ENCODE assay signal across 7 cellular contexts in genomic region chr12:57487055-57487596, GRCh38. TPM values are rescaled to one million over a fixed set of nuclear protein-coding genes. Genes with fewer than 3 reads are reported as not detected.
DNase-seq lines count a peak whose midpoint lies in the region; ATAC-seq and TF ChIP-seq lines count a peak whose summit lies in the region.

No MANE protein-coding gene starts in this region.

- H3K79me1 ChIP-seq in H9 (ENCODE audit: insufficient read depth, low read depth, low read length, poor library complexity, severe bottlenecking), result no peaks in the 10 kb centered on the region

- no peaks in the 10 kb centered on the region for H3K9me3 ChIP-seq in H9 (ENCODE audit: control insufficient read depth, low read depth, low read length)
- H3K9me3 ChIP-seq in SJCRH30 (replicated peaks), result no peaks in the 10 kb centered on the region

- no peak overlapping the region for H3K4me2 ChIP-seq in H9 (ENCODE audit: insufficient read depth, insufficient read length, low read length)

- TF ChIP-seq CTCF in H9 (conservative IDR thresholded peaks at IDR 0.05) (no peak), fibroblast of the aortic adventitia (IDR thresholded peaks at IDR 0.05; ENCODE audit: insufficient read depth, low read length) (no peak)

- no CpG with 5 or more reads among the region's 27 CpGs for WGBS in H9 (ENCODE audit: extremely low coverage, insufficient read length, low lambda C conversion rate)

- H3K9me3 Mint-ChIP-seq in H9, result peaks cover 0 to 2% of the 10 kb centered on the region in 2 experiments; a peak in 1 of 5 replicates

- H3K27me3 ChIP-seq in H9 (ENCODE audit: insufficient read depth, low read length) (no peaks in the 10 kb centered on the region), SJCRH30 (no peaks in the 10 kb centered on the region)

- no peak overlapping the region for H2BK120ac ChIP-seq in H9 (ENCODE audit: low read depth, low read length, poor library complexity, severe bottlenecking)

- no peak overlapping the region for H2BK20ac ChIP-seq in H9 (ENCODE audit: low read depth, low read length, poor library complexity, severe bottlenecking)

- no peak overlapping the region for H3K23ac ChIP-seq in H9 (ENCODE audit: insufficient read length, low read depth, low read length)

- peaks cover 8% of the 10 kb centered on the region; the same call in 1 of the 2 replicates for H3K79me2 ChIP-seq in H9 (ENCODE audit: insufficient read depth, low read length)

- peaks cover 31% of the 10 kb centered on the region for H3K36me3 ChIP-seq in SJCRH30

- no peak overlapping the region for H3T11ph ChIP-seq in H9 (ENCODE audit: low read length)

- H4K20me1 ChIP-seq in H9 (ENCODE audit: control insufficient read depth, insufficient read depth, insufficient read length), result no peaks in the 10 kb centered on the region

- no peak overlapping the region for H3K9ac ChIP-seq in H9 (ENCODE audit: extremely low read depth, insufficient read length, low read length)

- H2BK12ac ChIP-seq in H9 (ENCODE audit: insufficient read length, low read depth, low read length), result no peak overlapping the region

- H3K14ac ChIP-seq in H9 (ENCODE audit: insufficient read depth, low read length), result no peak overlapping the region

- DNase-seq in H9, result no peak
- DNase-seq in SJCRH30, result no peak
- DNase-seq in fibroblast of the aortic adventitia (ENCODE audit: low read depth), result no peak

- H4K8ac ChIP-seq in H9 (replicated peaks; ENCODE audit: insufficient read length, low read depth, low read length), result no peak overlapping the region

- no peak overlapping the region for H3K18ac ChIP-seq in H9 (ENCODE audit: insufficient read length, low read depth, low read length)

- H2BK5ac ChIP-seq in H9 (ENCODE audit: insufficient read length, low read length), result no peak overlapping the region

- no peak overlapping the region for H4K91ac ChIP-seq in H9 (ENCODE audit: insufficient read length, low read depth, low read length)

- peaks cover 38 to 43% (median 39%) of the 10 kb centered on the region in 3 experiments for H3K36me3 Mint-ChIP-seq in H9 (ENCODE audit: insufficient read depth in 1 of 3, low read depth in 3 of 3)

- H3K4ac ChIP-seq in H9 (ENCODE audit: low read depth, low read length), result no peak overlapping the region

- H3K4me3 ChIP-seq in SJCRH30 (peak overlapping the region; percentile 87), fibroblast of the aortic adventitia (ENCODE audit: low read depth, low read length) (peak overlapping the region; percentile 57), skin epidermis (peak overlapping the region; percentile 77 to 91 (median 84))

- H3K27ac ChIP-seq in H9 (ENCODE audit: insufficient read length, low read depth, low read length) (no peak overlapping the region), SJCRH30 (peak overlapping the region; percentile 68), skin epidermis (peak overlapping the region in 9 of 21 experiments; percentile 16 to 93 (median 80))

- H2BK15ac ChIP-seq in H9 (ENCODE audit: low read depth, low read length), result no peak overlapping the region

- H3K4me1 Mint-ChIP-seq in H9, result peaks cover 14% of the 10 kb centered on the region in 2 experiments

- H3K4me1 ChIP-seq in H9 (ENCODE audit: insufficient read depth, low read length) (peaks cover 2% of the 10 kb centered on the region; the same call in 1 of the 2 replicates), SJCRH30 (peaks cover 24% of the 10 kb centered on the region)

- H3K27ac Mint-ChIP-seq in H9, result no peak overlapping the region

- ATAC-seq in GM19455 (IDR thresholded peaks at IDR 0.05; ENCODE audit: unreplicated experiment) (no peak), GM18511 (IDR thresholded peaks at IDR 0.05; ENCODE audit: unreplicated experiment) (no peak), GM18867 (IDR thresholded peaks at IDR 0.05; ENCODE audit: unreplicated experiment) (no peak)

- peaks cover 5% of the 10 kb centered on the region for H3K23me2 ChIP-seq in H9 (ENCODE audit: insufficient read length, low read depth, low read length, poor library complexity, severe bottlenecking)

- peak overlapping the region; percentile 96 to 97 for H3K4me3 Mint-ChIP-seq in H9

- no peaks in the 10 kb centered on the region for H3K27me3 Mint-ChIP-seq in H9 (ENCODE audit: low read depth)

- H2AFZ ChIP-seq in H9 (ENCODE audit: low read length), result no peak overlapping the region

- no peak overlapping the region for H2AK5ac ChIP-seq in H9 (ENCODE audit: insufficient read length, low read length)

- no peak overlapping the region for H4K5ac ChIP-seq in H9 (ENCODE audit: insufficient read length, low read depth, low read length)

- H3K56ac ChIP-seq in H9 (ENCODE audit: insufficient read length, low read depth, low read length), result no peak overlapping the region

RNA-seq across cellular contexts. Expression of gene MARS1, which starts 0.7 kb away (rescaled TPM):
- total RNA-seq in H9 (2021), result 352 and 368 TPM in 2 replicates
- total RNA-seq in SJCRH30 (2014; rRNA removed; shearing (Covaris generic)), result 690 and 839 TPM in 2 replicates
- 185 and 272 TPM in 2 replicates for total RNA-seq in fibroblast of the aortic adventitia (ENCODE audit: low replicate concordance)

RNA-seq across cellular contexts. Expression of gene ARHGAP9, which starts 7.5 kb away (rescaled TPM):
- total RNA-seq in H9 (2021) (3.7 and 4.4 TPM in 2 replicates), fibroblast of the aortic adventitia (ENCODE audit: low replicate concordance) (0.18 TPM in 1 of 2 replicates, not detected in the other)
- total RNA-seq in SJCRH30 (2014; rRNA removed; shearing (Covaris generic)), result 5.7 and 9.3 TPM in 2 replicates

RNA-seq across cellular contexts. Expression of gene GLI1, which starts 27.5 kb away (rescaled TPM):
- 25.8 and 28.4 TPM in 2 replicates for total RNA-seq in H9 (2021)
- 171 and 174 TPM in 2 replicates for total RNA-seq in SJCRH30 (2014; rRNA removed; shearing (Covaris generic))
- total RNA-seq in fibroblast of the aortic adventitia (ENCODE audit: low replicate concordance), result 1.1 TPM in 1 of 2 replicates, not detected in the other

RNA-seq across cellular contexts. Expression of gene INHBE, which starts 32.0 kb away (rescaled TPM):
- total RNA-seq in H9 (2021), result 9.6 and 10.1 TPM in 2 replicates
- 17.0 and 32.9 TPM in 2 replicates for total RNA-seq in SJCRH30 (2014; rRNA removed; shearing (Covaris generic))
- 0.16 and 0.99 TPM in 2 replicates for total RNA-seq in fibroblast of the aortic adventitia (ENCODE audit: low replicate concordance)

RNA-seq across cellular contexts. Expression of gene DDIT3, which starts 33.2 kb away (rescaled TPM):
- total RNA-seq in H9 (2021) (12.8 and 14.1 TPM in 2 replicates), fibroblast of the aortic adventitia (ENCODE audit: low replicate concordance) (37.7 and 60.3 TPM in 2 replicates)
- total RNA-seq in SJCRH30 (2014; rRNA removed; shearing (Covaris generic)), result 68.0 and 91.1 TPM in 2 replicates

Comparison
In these comparisons a context has a peak if more than half of its experiments do, and no peak if none do; other contexts are left out.
1. RNA of gene GLI1, which starts 27.5 kb away (total RNA-seq): 171 to 174 TPM in SJCRH30 and 25.8 to 28.4 TPM in H9; 1.1 TPM in fibroblast of the aortic adventitia; every median in the first group is over 10 times any median in the second.
2. Peak in every context shown above with its lines, with median percentiles within 50 percentile points of each other: H3K4me3 ChIP-seq.